ENCODE assay signal across 8 cellular contexts in the genomic region with DNA sequence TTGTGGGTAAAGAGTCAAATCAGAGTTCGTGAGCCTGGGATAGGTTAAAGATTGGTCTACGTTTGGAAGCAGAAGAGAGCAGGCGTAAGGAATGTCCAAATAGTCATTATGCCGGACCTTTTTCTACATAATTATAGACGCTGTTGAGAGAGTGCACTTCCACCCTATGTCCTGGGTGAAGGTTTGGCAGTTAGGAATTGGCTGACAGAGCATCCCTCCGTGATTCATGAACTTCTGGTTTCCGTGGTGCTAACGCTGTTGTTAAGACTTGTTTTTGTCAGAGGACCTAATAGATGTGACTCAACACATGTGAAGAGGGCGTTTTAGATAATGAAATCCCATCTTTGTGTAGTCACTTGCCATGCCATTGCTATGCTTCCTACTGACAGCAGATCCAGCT. TPM values are rescaled to one million over a fixed set of nuclear protein-coding genes. Genes with fewer than 3 reads are reported as not detected.
DNase-seq lines count a peak whose midpoint lies in the region; ATAC-seq and TF ChIP-seq lines count a peak whose summit lies in the region.

No MANE protein-coding gene starts in this region.

- CTCF ChIA-PET in naive thymus-derived CD4-positive, alpha-beta T cell (lab: Charles Lee): no interaction called here

- no peaks in the 10 kb centered on the region for H3K9me3 ChIP-seq in RWPE2 (ENCODE audit: severe bottlenecking)
- no peaks in the 10 kb centered on the region for H3K9me3 ChIP-seq in effector memory CD4-positive, alpha-beta T cell (ENCODE audit: control insufficient read depth, low read length)
- H3K9me3 ChIP-seq in naive thymus-derived CD4-positive, alpha-beta T cell (ENCODE audit: control insufficient read depth in 2 of 3, low read length in 3 of 3): no peaks in the 10 kb centered on the region

- peak overlapping the region; percentile 86 for H3K4me3 ChIP-seq in RWPE2 (ENCODE audit: severe bottlenecking)
- H3K4me3 ChIP-seq in effector memory CD4-positive, alpha-beta T cell (ENCODE audit: insufficient read depth, low read depth, low read length, poor library complexity, severe bottlenecking): peak overlapping the region; percentile 82
- H3K4me3 ChIP-seq in naive thymus-derived CD4-positive, alpha-beta T cell (ENCODE audit: low read length): peak overlapping the region; percentile 81

- ATAC-seq in RWPE2 (ENCODE audit: low read depth) (peak; percentile 76), HG02588 (IDR thresholded peaks at IDR 0.05; ENCODE audit: unreplicated experiment) (no peak)
- peak; percentile 69 for ATAC-seq in naive thymus-derived CD4-positive, alpha-beta T cell

- H3K4me1 Mint-ChIP-seq in naive thymus-derived CD4-positive, alpha-beta T cell: peaks cover 47 to 82% (median 60%) of the 10 kb centered on the region in 7 donors

- peak overlapping the region; percentile 31 for H3K27ac ChIP-seq in RWPE2 (ENCODE audit: poor library complexity, severe bottlenecking)
- peak overlapping the region; percentile 82 for H3K27ac ChIP-seq in effector memory CD4-positive, alpha-beta T cell (ENCODE audit: insufficient read depth, low read length, poor library complexity, severe bottlenecking)
- H3K27ac ChIP-seq in naive thymus-derived CD4-positive, alpha-beta T cell (ENCODE audit: low read depth, low read length): peak overlapping the region; percentile 91

- no peaks in the 10 kb centered on the region for H3K27me3 ChIP-seq in RWPE2 (ENCODE audit: insufficient read depth, poor library complexity, severe bottlenecking)
- H3K27me3 ChIP-seq in effector memory CD4-positive, alpha-beta T cell (replicated peaks; ENCODE audit: control insufficient read depth, insufficient read depth, low read length, poor library complexity, severe bottlenecking): no peaks in the 10 kb centered on the region
- H3K27me3 ChIP-seq in naive thymus-derived CD4-positive, alpha-beta T cell (ENCODE audit: control insufficient read depth in 2 of 2, insufficient read depth in 2 of 2, low read length in 2 of 2): no peaks in the 10 kb centered on the region

- DNase-seq in NOMO-1 treated with DMSO at 0.1 percent for 48 hours (lab: John Stamatoyannopoulos, UW; ENCODE audit: unreplicated experiment) (peak; percentile 13), NOMO-1 treated with dmso at 0.1 percent for 144 hours (lab: John Stamatoyannopoulos, UW; ENCODE audit: unreplicated experiment) (no peak), RWPE2 (ENCODE audit: low spot score) (no peak), NCI-H146 treated with DMSO at 0.1 percent for 48 hours (lab: John Stamatoyannopoulos, UW; ENCODE audit: unreplicated experiment) (no peak), NCI-H1694 (lab: John Stamatoyannopoulos, UW) (no peak)
- DNase-seq in effector memory CD4-positive, alpha-beta T cell: no peak
- peak in 2 of 9 donors; percentile 1 to 10 for DNase-seq in naive thymus-derived CD4-positive, alpha-beta T cell

- peaks cover 10% of the 10 kb centered on the region for H3K4me1 ChIP-seq in RWPE2 (ENCODE audit: insufficient read depth, poor library complexity, severe bottlenecking)
- peaks cover 13% of the 10 kb centered on the region for H3K4me1 ChIP-seq in effector memory CD4-positive, alpha-beta T cell (ENCODE audit: control insufficient read depth, insufficient read depth, low read length, poor library complexity, severe bottlenecking)
- peaks cover 18 to 23% of the 10 kb centered on the region in 2 donors for H3K4me1 ChIP-seq in naive thymus-derived CD4-positive, alpha-beta T cell (ENCODE audit: control insufficient read depth in 2 of 2, insufficient read depth in 2 of 2, low read length in 2 of 2)

- H3K27me3 Mint-ChIP-seq in naive thymus-derived CD4-positive, alpha-beta T cell: no peaks in the 10 kb centered on the region

- POLR2A ChIA-PET in naive thymus-derived CD4-positive, alpha-beta T cell (lab: Charles Lee): interaction anchor here (0.6 kb wide), 1 partner anchor 221 kb away, joined by 3 read pairs; no protein-coding TSS in a partner anchor

- no peak for TF ChIP-seq CTCF in RWPE2 (IDR thresholded peaks at IDR 0.05; ENCODE audit: poor library complexity, severe bottlenecking)

- H3K9me3 Mint-ChIP-seq in naive thymus-derived CD4-positive, alpha-beta T cell: no peaks in the 10 kb centered on the region

- H3K27ac Mint-ChIP-seq in naive thymus-derived CD4-positive, alpha-beta T cell: peak overlapping the region; percentile 86 to 99 (median 94)

- intact Hi-C loops in naive thymus-derived CD4-positive, alpha-beta T cell (cut with micrococcal nuclease): loop anchor here (5.0 to 10.0 kb wide), 4 partner anchors 109 to 836 kb away; a partner anchor contains a TSS

- peaks cover 70% of the 10 kb centered on the region for H3K36me3 ChIP-seq in RWPE2 (ENCODE audit: low read depth)
- peaks cover 22% of the 10 kb centered on the region for H3K36me3 ChIP-seq in effector memory CD4-positive, alpha-beta T cell (ENCODE audit: control insufficient read depth, insufficient read depth, low read length)
- peaks cover 8 to 41% (median 8%) of the 10 kb centered on the region in 3 experiments for H3K36me3 ChIP-seq in naive thymus-derived CD4-positive, alpha-beta T cell (ENCODE audit: control insufficient read depth in 2 of 3, insufficient read depth in 3 of 3, low read length in 3 of 3)

- peaks cover 12 to 43% (median 14%) of the 10 kb centered on the region in 5 donors for H3K36me3 Mint-ChIP-seq in naive thymus-derived CD4-positive, alpha-beta T cell

- H3K4me3 Mint-ChIP-seq in naive thymus-derived CD4-positive, alpha-beta T cell: peak overlapping the region; percentile 91 to 100 (median 98)

RNA-seq across cellular contexts. Expression of a gene that starts 1.1 kb away (rescaled TPM):
- total RNA-seq in naive thymus-derived CD4-positive, alpha-beta T cell: 10 to 100 TPM; 17.8 to 61.9 (median 27.8) TPM
- 1 to 10 TPM; 5.0 to 5.7 TPM for polyA plus RNA-seq in naive thymus-derived CD4-positive, alpha-beta T cell

RNA-seq across cellular contexts. Expression of a gene that starts 1.2 kb away (rescaled TPM):
- total RNA-seq in naive thymus-derived CD4-positive, alpha-beta T cell: 10 to 100 TPM in 4 of 5 experiments, 1 to 10 TPM in 1; 7.9 to 23.0 (median 18.3) TPM
- polyA plus RNA-seq in naive thymus-derived CD4-positive, alpha-beta T cell: 10 to 100 TPM; 10.8 to 18.4 TPM

Comparison
In these comparisons a context has a peak if more than half of its experiments do, and no peak if none do; other contexts are left out.
1. H3K27ac ChIP-seq: peak in every context shown above with its lines; median percentile 91 in naive thymus-derived CD4-positive, alpha-beta T cell; 82 in effector memory CD4-positive, alpha-beta T cell; 31 in RWPE2.